In the genomic region with DNA sequence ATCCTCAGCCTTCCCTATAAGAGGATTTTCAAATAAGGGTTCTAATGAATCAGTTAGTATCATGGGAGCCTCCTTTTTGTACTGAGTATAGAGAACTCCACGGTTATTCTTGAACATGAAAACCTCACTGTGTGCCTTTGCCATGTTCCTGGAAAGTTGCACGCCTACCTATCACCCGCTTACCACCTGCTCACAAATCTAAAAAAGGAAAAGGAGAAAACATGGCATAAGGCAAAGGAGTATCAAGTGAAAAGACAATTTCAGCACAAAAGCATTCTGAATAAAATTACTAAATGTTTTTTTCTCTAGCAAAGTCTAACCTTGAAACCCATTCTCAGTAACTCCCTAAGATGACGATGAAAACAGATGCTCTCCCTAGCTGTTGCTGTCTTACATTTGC, we compare ENCODE assay signal across 29 cellular contexts.
"Had no signal": no experiment of that assay in that cellular context is flagged by ENCODE, and none has a peak within 500 bp of the region (broad histone marks: within the 10 kb centered on the region; RNA-seq: fewer than 3 reads in every experiment).

No MANE protein-coding gene starts in this region.

- H3K9me3 Mint-ChIP-seq: type B pancreatic cell had no signal

- H3K4me1 ChIP-seq: stomach, suprapubic skin, testis, thyroid gland, tibial artery, transverse colon, upper lobe of left lung, upper lobe of right lung, uterus, vagina had no signal

- H3K27ac ChIP-seq: stomach, suprapubic skin, testis, thoracic aorta, thyroid gland, tibial artery, tibial nerve, transverse colon, upper lobe of left lung, upper lobe of right lung, uterus, vagina had no signal

- DNase-seq: stimulated activated CD4-positive, alpha-beta T cell treated with anti-CD3 and anti-CD28 coated beads, Interleukin-2, amount 100 ng/mL, for 48 hours; stimulated activated CD4-positive, alpha-beta T cell treated with anti-CD3 and anti-CD28 coated beads, Interleukin-4, amount 100 ng/mL, for 1 hour; stimulated activated CD4-positive, alpha-beta T cell treated with anti-CD3 and anti-CD28 coated beads, Interleukin-4, amount 100 ng/mL, for 24 hours; stimulated activated CD4-positive, alpha-beta T cell treated with anti-CD3 and anti-CD28 coated beads, Interleukin-4, amount 100 ng/mL, for 4 hours; stimulated activated CD8-positive, alpha-beta memory T cell treated with anti-CD3 and anti-CD28 coated beads, Interleukin-4, amount 100 ng/mL, for 48 hours; stimulated activated naive B cell treated with anti-CD40 and anti-IgM and Interleukin-4, amounts not matched to agents 10 μg/mL and 1 μg/mL and 100 μg/mL, for 72 hours; stimulated activated naive CD4-positive, alpha-beta T cell; stimulated activated naive CD4-positive, alpha-beta T cell treated with Interleukin-2 at 50 U/mL for 16 hours; stimulated activated naive CD8-positive, alpha-beta T cell treated with anti-CD3 and anti-CD28 coated beads, Interleukin-15, amount 100 ng/mL, for 72 hours; stimulated activated naive CD8-positive, alpha-beta T cell treated with anti-CD3 and anti-CD28 coated beads, Interleukin-15, Interleukin-2, amounts not matched to agents 100 U/mL and 50 U/mL, for 24 hours; stomach; substantia nigra; testis; thyroid gland; tibial artery; transverse colon; trophoblast cell; upper lobe of left lung; upper lobe of right lung; uterus had no signal

- H3K27ac Mint-ChIP-seq: stimulated activated effector memory CD8-positive, alpha-beta T cell treated with anti-CD3 and anti-CD28 coated beads, Interleukin-12 subunit alpha, Interleukin-12 subunit beta, amount 100 ng/mL, for 72 hours; stimulated activated memory B cell treated with anti-CD40 and anti-IgM and Interleukin-4, amounts not matched to agents 10 μg/mL and 1 μg/mL and 100 μg/mL, for 72 hours; stimulated activated naive B cell treated with anti-CD40 and anti-IgM and Interleukin-4, amounts not matched to agents 10 μg/mL and 1 μg/mL and 100 μg/mL, for 72 hours; stimulated activated naive CD8-positive, alpha-beta T cell treated with anti-CD3 and anti-CD28 coated beads, Interleukin-15, amount 100 ng/mL, for 72 hours; stimulated activated naive CD8-positive, alpha-beta T cell treated with anti-CD3 and anti-CD28 coated beads, Interleukin-15, Interleukin-2, amounts not matched to agents 100 ng/mL and 50 ng/mL, for 24 hours; type B pancreatic cell had no signal

- H3K27me3 ChIP-seq: stomach, suprapubic skin, testis, thyroid gland, tibial artery, tibial nerve, transverse colon, upper lobe of left lung, upper lobe of right lung, uterus, vagina had no signal

- H3K27me3 Mint-ChIP-seq: stimulated activated memory B cell treated with anti-CD40 and anti-IgM and Interleukin-4, amounts not matched to agents 10 μg/mL and 1 μg/mL and 100 μg/mL, for 72 hours; stimulated activated naive B cell treated with anti-CD40 and anti-IgM and Interleukin-4, amounts not matched to agents 10 μg/mL and 1 μg/mL and 100 μg/mL, for 72 hours; stimulated activated naive CD8-positive, alpha-beta T cell treated with anti-CD3 and anti-CD28 coated beads, Interleukin-15, amount 100 ng/mL, for 72 hours; stimulated activated naive CD8-positive, alpha-beta T cell treated with anti-CD3 and anti-CD28 coated beads, Interleukin-15, Interleukin-2, amounts not matched to agents 100 ng/mL and 50 ng/mL, for 24 hours; type B pancreatic cell had no signal

- H3K36me3 ChIP-seq: stomach, suprapubic skin, thoracic aorta, thyroid gland, tibial artery, tibial nerve, transverse colon, upper lobe of left lung, upper lobe of right lung, uterus, vagina had no signal

- H3K9me3 ChIP-seq: stomach, suprapubic skin, testis, thoracic aorta, thyroid gland, tibial nerve, transverse colon, upper lobe of left lung, upper lobe of right lung, uterus, vagina had no signal

- H3K4me3 ChIP-seq: stomach, suprapubic skin, testis, thoracic aorta, thyroid gland, tibial artery, tibial nerve, transverse colon, upper lobe of left lung, upper lobe of right lung, uterus, vagina had no signal

- H3K36me3 Mint-ChIP-seq: stimulated activated effector memory CD8-positive, alpha-beta T cell treated with anti-CD3 and anti-CD28 coated beads, Interleukin-12 subunit alpha, Interleukin-12 subunit beta, amount 100 ng/mL, for 72 hours; stimulated activated memory B cell treated with anti-CD40 and anti-IgM and Interleukin-4, amounts not matched to agents 10 μg/mL and 1 μg/mL and 100 μg/mL, for 72 hours; stimulated activated naive B cell treated with anti-CD40 and anti-IgM and Interleukin-4, amounts not matched to agents 10 μg/mL and 1 μg/mL and 100 μg/mL, for 72 hours; type B pancreatic cell had no signal

- H3K4me1 Mint-ChIP-seq: stimulated activated effector memory CD8-positive, alpha-beta T cell treated with anti-CD3 and anti-CD28 coated beads, Interleukin-12 subunit alpha, Interleukin-12 subunit beta, amount 100 ng/mL, for 72 hours; stimulated activated memory B cell treated with anti-CD40 and anti-IgM and Interleukin-4, amounts not matched to agents 10 μg/mL and 1 μg/mL and 100 μg/mL, for 72 hours; stimulated activated naive B cell treated with anti-CD40 and anti-IgM and Interleukin-4, amounts not matched to agents 10 μg/mL and 1 μg/mL and 100 μg/mL, for 72 hours; stimulated activated naive CD8-positive, alpha-beta T cell treated with anti-CD3 and anti-CD28 coated beads, Interleukin-15, amount 100 ng/mL, for 72 hours had no signal

- FAIRE-seq: urothelium cell line had no signal

- H3K4me3 Mint-ChIP-seq: stimulated activated effector memory CD8-positive, alpha-beta T cell treated with anti-CD3 and anti-CD28 coated beads, Interleukin-12 subunit alpha, Interleukin-12 subunit beta, amount 100 ng/mL, for 72 hours; stimulated activated memory B cell treated with anti-CD40 and anti-IgM and Interleukin-4, amounts not matched to agents 10 μg/mL and 1 μg/mL and 100 μg/mL, for 72 hours; stimulated activated naive B cell treated with anti-CD40 and anti-IgM and Interleukin-4, amounts not matched to agents 10 μg/mL and 1 μg/mL and 100 μg/mL, for 72 hours; stimulated activated naive CD8-positive, alpha-beta T cell treated with anti-CD3 and anti-CD28 coated beads, Interleukin-15, amount 100 ng/mL, for 72 hours; stimulated activated naive CD8-positive, alpha-beta T cell treated with anti-CD3 and anti-CD28 coated beads, Interleukin-15, Interleukin-2, amounts not matched to agents 100 ng/mL and 50 ng/mL, for 24 hours; type B pancreatic cell had no signal

- ATAC-seq: stimulated activated effector memory CD8-positive, alpha-beta T cell treated with anti-CD3 and anti-CD28 coated beads, Interleukin-12 subunit alpha, Interleukin-12 subunit beta, amount 100 ng/mL, for 72 hours; stimulated activated memory B cell treated with anti-CD40 and anti-IgM and Interleukin-4, amounts not matched to agents 10 μg/mL and 1 μg/mL and 100 μg/mL, for 72 hours; stimulated activated naive B cell treated with anti-CD40 and anti-IgM and Interleukin-4, amounts not matched to agents 10 μg/mL and 1 μg/mL and 100 μg/mL, for 72 hours; stimulated activated naive CD8-positive, alpha-beta T cell treated with anti-CD3 and anti-CD28 coated beads, Interleukin-15, amount 100 ng/mL, for 72 hours; stimulated activated naive CD8-positive, alpha-beta T cell treated with anti-CD3 and anti-CD28 coated beads, Interleukin-15, Interleukin-2, amounts not matched to agents 100 U/mL and 50 U/mL, for 24 hours; upper lobe of right lung had no signal
